ENCODE assay signal across 12 cellular contexts in the genomic region with DNA sequence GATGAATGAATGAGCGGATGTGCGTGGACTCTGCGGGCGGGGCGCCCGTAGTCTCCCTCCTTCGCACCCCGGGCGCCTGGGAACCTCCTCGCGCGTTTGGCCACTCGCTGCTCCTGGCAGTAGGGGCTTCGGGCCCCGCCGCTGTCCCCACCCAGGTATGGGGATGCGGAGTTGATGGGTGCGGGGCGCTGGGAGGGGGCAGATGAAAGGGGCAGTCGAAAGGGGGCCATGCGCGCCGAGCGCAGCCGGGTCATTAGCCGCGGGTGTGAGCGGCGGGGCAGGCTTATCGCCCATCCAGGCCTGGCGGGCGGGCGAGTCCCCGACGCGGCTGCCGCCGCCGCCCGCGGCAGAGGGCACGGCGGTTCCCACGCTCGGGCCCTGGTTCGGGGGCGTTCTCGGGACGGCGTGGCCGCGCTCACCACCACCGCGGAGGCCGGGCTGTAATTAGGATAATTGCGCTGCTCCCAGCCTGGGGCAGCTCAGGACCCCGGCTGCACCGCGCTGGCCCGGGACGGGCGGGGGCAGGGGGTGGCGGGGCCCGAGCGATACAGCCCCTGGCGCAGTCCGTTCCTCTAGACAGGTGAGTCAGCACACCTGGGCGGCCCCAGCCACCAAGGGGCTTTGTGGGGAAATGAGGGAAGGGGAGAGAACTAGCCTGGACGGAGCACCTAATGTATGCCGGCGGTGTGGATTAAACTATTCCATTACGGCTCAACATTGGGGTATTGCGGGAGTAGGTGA. TPM values are rescaled to one million over a fixed set of nuclear protein-coding genes. Genes with fewer than 3 reads are reported as not detected.
A peak's percentile ranks its signal among the peaks of the same experiment; 100 is the strongest.
DNase-seq lines count a peak whose midpoint lies in the region; ATAC-seq and TF ChIP-seq lines count a peak whose summit lies in the region.
"Had no signal": no experiment of that assay in that cellular context is flagged by ENCODE, and none has a peak within 500 bp of the region (broad histone marks: within the 10 kb centered on the region; RNA-seq: fewer than 3 reads in every experiment).

No MANE protein-coding gene starts in this region.

- no peak for ATAC-seq in central memory CD8-positive, alpha-beta T cell (replicated peaks; ENCODE audit: extremely low read depth, poor library complexity, severe bottlenecking)
- no peak for ATAC-seq in GM18517 (IDR thresholded peaks at IDR 0.05; ENCODE audit: unreplicated experiment)

- H3K27me3 Mint-ChIP-seq in activated CD4-positive, alpha-beta T cell treated with anti-CD3 and anti-CD28 coated beads, Interleukin-2, amount 10 ng/mL, durations not matched to agents 24 days and 14 days: peaks cover 51% of the 10 kb centered on the region
- H3K27me3 Mint-ChIP-seq in activated CD4-positive, alpha-beta T cell treated with anti-CD3 and anti-CD28 coated beads, Interleukin-2, amount 10 ng/mL, durations not matched to agents 7 days and 5 days: peaks cover 59% of the 10 kb centered on the region
- H3K27me3 Mint-ChIP-seq in central memory CD8-positive, alpha-beta T cell: peaks cover 79% of the 10 kb centered on the region

- DNase-seq in activated CD4-positive, alpha-beta T cell treated with anti-CD3 and anti-CD28 coated beads, Interleukin-2, amount 10 ng/mL, durations not matched to agents 24 days and 14 days: no peak
- DNase-seq in activated CD4-positive, alpha-beta T cell treated with anti-CD3 and anti-CD28 coated beads, Interleukin-2, amount 10 ng/mL, durations not matched to agents 7 days and 5 days: no peak
- DNase-seq in central memory CD8-positive, alpha-beta T cell (ENCODE audit: low spot score in 2 of 2): no peak
- DNase-seq in iPS-NIHi7 (ENCODE audit: extremely low spot score): peak; percentile 40
- no peak for DNase-seq in stomach
- DNase-seq in dedifferentiated amniotic fluid mesenchymal stem cell (ENCODE audit: extremely low spot score): no peak
- no peak for DNase-seq in caudate nucleus (lab: John Stamatoyannopoulos, UW)
- DNase-seq: activated CD4-positive, CD25-positive, alpha-beta regulatory T cell treated with anti-CD3 and anti-CD28 coated beads, Interleukin-2, amount 50 U/mL, for 72 hours; amygdala; NCI-H2171 treated with DMSO at 0.1 percent for 48 hours had no signal

- CTCF ChIA-PET in activated CD4-positive, alpha-beta T cell treated with anti-CD3 and anti-CD28 coated beads, Interleukin-2, amount 10 ng/mL, durations not matched to agents 7 days and 5 days (lab: Charles Lee): no interaction called here

- peaks cover 8 to 9% (median 8%) of the 10 kb centered on the region in 4 donors for H3K4me1 ChIP-seq in stomach

- peak overlapping the region; percentile 27 to 36 (median 34) for H3K4me3 ChIP-seq in stomach

- peak overlapping the region; percentile 50 for H3K4me3 Mint-ChIP-seq in activated CD4-positive, alpha-beta T cell treated with anti-CD3 and anti-CD28 coated beads, Interleukin-2, amount 10 ng/mL, durations not matched to agents 24 days and 14 days
- no peak overlapping the region for H3K4me3 Mint-ChIP-seq in activated CD4-positive, alpha-beta T cell treated with anti-CD3 and anti-CD28 coated beads, Interleukin-2, amount 10 ng/mL, durations not matched to agents 7 days and 5 days
- peak overlapping the region; percentile 46 for H3K4me3 Mint-ChIP-seq in central memory CD8-positive, alpha-beta T cell

- no peaks in the 10 kb centered on the region for H3K9me3 Mint-ChIP-seq in activated CD4-positive, alpha-beta T cell treated with anti-CD3 and anti-CD28 coated beads, Interleukin-2, amount 10 ng/mL, durations not matched to agents 24 days and 14 days
- H3K9me3 Mint-ChIP-seq in activated CD4-positive, alpha-beta T cell treated with anti-CD3 and anti-CD28 coated beads, Interleukin-2, amount 10 ng/mL, durations not matched to agents 7 days and 5 days: no peaks in the 10 kb centered on the region
- H3K9me3 Mint-ChIP-seq in central memory CD8-positive, alpha-beta T cell: no peaks in the 10 kb centered on the region

- H3K27me3 ChIP-seq in stomach: peaks cover 0 to 42% (median 20%) of the 10 kb centered on the region in 3 donors

- no peak for TF ChIP-seq CTCF in stomach (IDR thresholded peaks at IDR 0.05)

- H3K27ac ChIP-seq in stomach (no peak overlapping the region), caudate nucleus (ENCODE audit: low read depth, low read length) (no peak overlapping the region)
- H3K27ac ChIP-seq: tibial nerve had no signal

- no peaks in the 10 kb centered on the region for H3K36me3 ChIP-seq in stomach
- H3K36me3 ChIP-seq: tibial nerve had no signal

- H3K27ac Mint-ChIP-seq in activated CD4-positive, alpha-beta T cell treated with anti-CD3 and anti-CD28 coated beads, Interleukin-2, amount 10 ng/mL, durations not matched to agents 24 days and 14 days: no peak overlapping the region
- no peak overlapping the region for H3K27ac Mint-ChIP-seq in activated CD4-positive, alpha-beta T cell treated with anti-CD3 and anti-CD28 coated beads, Interleukin-2, amount 10 ng/mL, durations not matched to agents 7 days and 5 days
- no peak overlapping the region for H3K27ac Mint-ChIP-seq in central memory CD8-positive, alpha-beta T cell (ENCODE audit: low read depth)

- H3K9me3 ChIP-seq in stomach: no peaks in the 10 kb centered on the region
- H3K9me3 ChIP-seq: tibial nerve had no signal

- TF ChIP-seq EP300 in stomach (IDR thresholded peaks at IDR 0.05): no peak

- 18 to 39% (median 25%) methylated on average over 32 to 73 of the region's 73 CpGs for WGBS in stomach, 5 donors

- intact Hi-C loops in activated CD4-positive, alpha-beta T cell treated with anti-CD3 and anti-CD28 coated beads, Interleukin-2, amount 10 ng/mL, durations not matched to agents 24 days and 14 days (cut with micrococcal nuclease): no loop called here
- intact Hi-C loops in stomach (cut with DNase I; ENCODE audit: low total_unique reads): no loop called here

- no peak for TF ChIP-seq POLR2A in stomach (IDR thresholded peaks at IDR 0.05)

- H3K36me3 Mint-ChIP-seq in activated CD4-positive, alpha-beta T cell treated with anti-CD3 and anti-CD28 coated beads, Interleukin-2, amount 10 ng/mL, durations not matched to agents 24 days and 14 days (ENCODE audit: low read depth): no peaks in the 10 kb centered on the region
- peaks cover 2% of the 10 kb centered on the region for H3K36me3 Mint-ChIP-seq in activated CD4-positive, alpha-beta T cell treated with anti-CD3 and anti-CD28 coated beads, Interleukin-2, amount 10 ng/mL, durations not matched to agents 7 days and 5 days (ENCODE audit: low read depth)
- H3K36me3 Mint-ChIP-seq in central memory CD8-positive, alpha-beta T cell (ENCODE audit: insufficient read depth): no peaks in the 10 kb centered on the region

- peaks cover 9% of the 10 kb centered on the region for H3K4me1 Mint-ChIP-seq in activated CD4-positive, alpha-beta T cell treated with anti-CD3 and anti-CD28 coated beads, Interleukin-2, amount 10 ng/mL, durations not matched to agents 24 days and 14 days
- peaks cover 4% of the 10 kb centered on the region for H3K4me1 Mint-ChIP-seq in activated CD4-positive, alpha-beta T cell treated with anti-CD3 and anti-CD28 coated beads, Interleukin-2, amount 10 ng/mL, durations not matched to agents 7 days and 5 days
- peaks cover 4% of the 10 kb centered on the region for H3K4me1 Mint-ChIP-seq in central memory CD8-positive, alpha-beta T cell

- POLR2A ChIA-PET in activated CD4-positive, alpha-beta T cell treated with anti-CD3 and anti-CD28 coated beads, Interleukin-2, amount 10 ng/mL, durations not matched to agents 7 days and 5 days (lab: Charles Lee): no interaction called here

RNA-seq across cellular contexts. Expression of a gene that starts 22.1 kb away (rescaled TPM):
- 5.5 and 6.0 TPM in 2 replicates for total RNA-seq in activated CD4-positive, alpha-beta T cell treated with anti-CD3 and anti-CD28 coated beads, Interleukin-2, amount 10 ng/mL, durations not matched to agents 24 days and 14 days
- 1 to 10 TPM; 4.1 to 6.8 TPM for total RNA-seq in activated CD4-positive, alpha-beta T cell treated with anti-CD3 and anti-CD28 coated beads, Interleukin-2, amount 10 ng/mL, durations not matched to agents 7 days and 5 days
- total RNA-seq in stomach: 100 to 1,000 TPM in 1 of 5 donors, 10 to 100 TPM in 3, 1 to 10 TPM in 1; 2.6 to 152 (median 38.4) TPM
- polyA plus RNA-seq in stomach: 10 to 100 TPM in 2 of 3 donors, 1 to 10 TPM in 1; 8.6 to 22.5 (median 13.5) TPM
